31 cellular contexts compared by ENCODE assay signal in the genomic region with DNA sequence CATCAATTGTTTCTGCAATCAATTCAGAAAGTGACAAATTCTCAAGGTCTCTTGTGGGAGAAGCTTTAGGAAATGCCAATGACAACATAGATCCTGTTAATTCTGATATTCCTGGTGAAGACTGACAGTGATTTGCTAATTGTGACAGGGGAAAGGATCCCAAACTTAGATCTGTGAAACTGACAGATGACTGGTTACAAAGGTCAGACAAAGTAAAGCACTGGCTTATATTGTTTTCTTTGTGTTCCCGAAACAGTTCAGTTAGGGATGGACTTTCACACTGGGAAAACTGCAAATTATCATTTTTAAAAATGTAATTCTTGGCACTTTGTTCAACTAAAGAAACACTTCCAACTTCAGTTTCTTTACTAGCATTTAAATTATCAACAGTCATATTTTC. TPM values are rescaled to one million over a fixed set of nuclear protein-coding genes. Genes with fewer than 3 reads are reported as not detected.
"Had no signal": no experiment of that assay in that cellular context is flagged by ENCODE, and none has a peak within 500 bp of the region (broad histone marks: within the 10 kb centered on the region; RNA-seq: fewer than 3 reads in every experiment).

No MANE protein-coding gene starts in this region.

- H3K4me1 ChIP-seq: parathyroid adenoma, psoas muscle, spleen, stomach, suprapubic skin, testis, tibial artery, transverse colon, upper lobe of right lung, uterus had no signal

- H3K27me3 Mint-ChIP-seq: stimulated activated naive CD8-positive, alpha-beta T cell treated with anti-CD3 and anti-CD28 coated beads, Interleukin-15, Interleukin-2, amounts not matched to agents 100 ng/mL and 50 ng/mL, for 24 hours had no signal

- H3K4me3 ChIP-seq: neural progenitor cell, ovary, psoas muscle, skin epidermis, smooth muscle cell, spleen, stomach, suprapubic skin, testis, tibial artery, transverse colon, upper lobe of right lung, uterus had no signal

- H3K9me3 Mint-ChIP-seq: nephron; stimulated activated memory B cell treated with anti-CD40 and anti-IgM and Interleukin-4, amounts not matched to agents 10 μg/mL and 1 μg/mL and 100 μg/mL, for 72 hours; stimulated activated naive CD8-positive, alpha-beta T cell treated with anti-CD3 and anti-CD28 coated beads, Interleukin-15, Interleukin-2, amounts not matched to agents 100 ng/mL and 50 ng/mL, for 24 hours; type B pancreatic cell had no signal

- H3K36me3 ChIP-seq: neural progenitor cell, ovary, spleen, stomach, suprapubic skin, tibial artery, transverse colon, upper lobe of right lung, uterus had no signal

- H3K27ac ChIP-seq: neural progenitor cell, ovary, parathyroid adenoma, psoas muscle, skin epidermis, spleen, stomach, suprapubic skin, testis, tibial artery, transverse colon, upper lobe of right lung, uterus had no signal

- H3K9ac ChIP-seq: neural progenitor cell, parathyroid adenoma had no signal

- H3K36me3 Mint-ChIP-seq: naive B cell; neural progenitor cell; stimulated activated memory B cell treated with anti-CD40 and anti-IgM and Interleukin-4, amounts not matched to agents 10 μg/mL and 1 μg/mL and 100 μg/mL, for 72 hours; type B pancreatic cell had no signal

- H3K27ac Mint-ChIP-seq: naive B cell; nephron; neural progenitor cell; progenitor cell of endocrine pancreas; stimulated activated memory B cell treated with anti-CD40 and anti-IgM and Interleukin-4, amounts not matched to agents 10 μg/mL and 1 μg/mL and 100 μg/mL, for 72 hours; stimulated activated naive CD8-positive, alpha-beta T cell treated with anti-CD3 and anti-CD28 coated beads, Interleukin-15, Interleukin-2, amounts not matched to agents 100 ng/mL and 50 ng/mL, for 24 hours; type B pancreatic cell had no signal

- H3K4me1 Mint-ChIP-seq: naive B cell; naive thymus-derived CD8-positive, alpha-beta T cell; stimulated activated memory B cell treated with anti-CD40 and anti-IgM and Interleukin-4, amounts not matched to agents 10 μg/mL and 1 μg/mL and 100 μg/mL, for 72 hours had no signal

- H2AFZ ChIP-seq: neural progenitor cell, parathyroid adenoma had no signal

- ATAC-seq: naive thymus-derived CD8-positive, alpha-beta T cell; psoas muscle; right cardiac atrium; sciatic nerve; stimulated activated memory B cell treated with anti-CD40 and anti-IgM and Interleukin-4, amounts not matched to agents 10 μg/mL and 1 μg/mL and 100 μg/mL, for 72 hours; upper lobe of right lung had no signal

- H3K9me3 ChIP-seq: ovary, psoas muscle, suprapubic skin, testis, tibial artery, transverse colon, upper lobe of right lung, uterus had no signal

- H3K4me2 ChIP-seq: neural progenitor cell had no signal

- DNase-seq: naive B cell; naive thymus-derived CD8-positive, alpha-beta T cell; occipital lobe; ovary; psoas muscle; right cardiac atrium; spleen; stimulated activated CD4-positive, alpha-beta T cell treated with anti-CD3 and anti-CD28 coated beads, Interleukin-12 subunit alpha, Interleukin-12 subunit beta, amount 100 ng/mL, for 4 hours; stimulated activated CD4-positive, alpha-beta T cell treated with anti-CD3 and anti-CD28 coated beads, Interleukin-1b, Interleukin-23, amount 100 ng/mL, for 48 hours; stimulated activated CD4-positive, alpha-beta T cell treated with anti-CD3 and anti-CD28 coated beads, Interleukin-4, amount 100 ng/mL, for 1 hour; stimulated activated CD4-positive, alpha-beta T cell treated with anti-CD3 and anti-CD28 coated beads, Interleukin-4, amount 100 ng/mL, for 4 hours; stimulated activated CD8-positive, alpha-beta memory T cell treated with anti-CD3 and anti-CD28 coated beads, Interleukin-4, amount 100 ng/mL, for 48 hours; stimulated activated naive CD4-positive, alpha-beta T cell; stomach; substantia nigra; testis; tibial artery; transverse colon; upper lobe of right lung; uterus had no signal

- H3K4me3 Mint-ChIP-seq: naive B cell; naive thymus-derived CD8-positive, alpha-beta T cell; nephron; neural progenitor cell; stimulated activated memory B cell treated with anti-CD40 and anti-IgM and Interleukin-4, amounts not matched to agents 10 μg/mL and 1 μg/mL and 100 μg/mL, for 72 hours; stimulated activated naive CD8-positive, alpha-beta T cell treated with anti-CD3 and anti-CD28 coated beads, Interleukin-15, Interleukin-2, amounts not matched to agents 100 ng/mL and 50 ng/mL, for 24 hours; type B pancreatic cell had no signal

- H3K79me2 ChIP-seq: parathyroid adenoma had no signal

- H3K27me3 ChIP-seq: ovary, stomach, suprapubic skin, testis, tibial artery, transverse colon, upper lobe of right lung, uterus had no signal

RNA-seq across cellular contexts. Expression of a gene that starts 30.1 kb away (rescaled TPM):
- total RNA-seq: smooth muscle cell had no signal
- polyA plus RNA-seq: naive thymus-derived CD8-positive, alpha-beta T cell; smooth muscle cell had no signal
